17 cellular contexts compared by ENCODE assay signal in genomic region chr6:148891027-148891783, GRCh38.
DNase-seq lines count a peak whose midpoint lies in the region; ATAC-seq, FAIRE-seq and TF ChIP-seq lines count a peak whose summit lies in the region.
"Had no signal": no experiment of that assay in that cellular context is flagged by ENCODE, and none has a peak within 500 bp of the region (broad histone marks: within the 10 kb centered on the region; RNA-seq: fewer than 3 reads in every experiment).

No MANE protein-coding gene starts in this region.

- H3K4ac ChIP-seq in trophoblast cell (ENCODE audit: low read depth, low read length): no peak overlapping the region

- H3K18ac ChIP-seq in trophoblast cell (ENCODE audit: low read length): no peak overlapping the region

- peak overlapping the region; percentile 36 for H3K27ac ChIP-seq in left ventricle myocardium inferior (replicated peaks)
- no peak overlapping the region for H3K27ac ChIP-seq in pancreas
- H3K27ac ChIP-seq in trophoblast cell (ENCODE audit: low read depth, low read length): no peak overlapping the region
- no peak overlapping the region for H3K27ac ChIP-seq in right cardiac atrium (ENCODE audit: low read length)
- H3K27ac ChIP-seq: C4-2B, RWPE1 had no signal

- no peak overlapping the region for H3K14ac ChIP-seq in trophoblast cell (ENCODE audit: low read length)

- no peak overlapping the region for H4K12ac ChIP-seq in trophoblast cell (ENCODE audit: low read depth, low read length)

- ATAC-seq in Right ventricle myocardium superior (ENCODE audit: poor library complexity) (no peak), left lobe of liver (peak; percentile 87), pancreas (peak; percentile 34 to 72 (median 65)), right cardiac atrium (no peak)

- no peak overlapping the region for H3K4me3 ChIP-seq in left ventricle myocardium inferior
- H3K4me3 ChIP-seq in pancreas: no peak overlapping the region
- no peak overlapping the region for H3K4me3 ChIP-seq in trophoblast cell (ENCODE audit: low read depth, low read length)
- H3K4me3 ChIP-seq in right cardiac atrium (ENCODE audit: low read length): no peak overlapping the region

- H2BK12ac ChIP-seq in trophoblast cell (ENCODE audit: low read length): no peak overlapping the region

- H3K9me3 ChIP-seq in left ventricle myocardium inferior (replicated peaks) (no peaks in the 10 kb centered on the region), pancreas (no peaks in the 10 kb centered on the region), trophoblast cell (ENCODE audit: insufficient read depth, low read depth, low read length) (no peaks in the 10 kb centered on the region), right cardiac atrium (ENCODE audit: control insufficient read depth, low read length) (no peaks in the 10 kb centered on the region)

- intact Hi-C loops in left ventricle myocardium inferior (cut with micrococcal nuclease) (no loop called here), Right ventricle myocardium superior (cut with DNase I) (no loop called here), pancreas (cut with DNase I) (no loop called here), right cardiac atrium (cut with DNase I) (no loop called here)

- no peak overlapping the region for H2BK120ac ChIP-seq in trophoblast cell (ENCODE audit: insufficient read depth, low read length, poor library complexity)

- WGBS in pancreas, 2 donors: 41 to 45% methylated on average over 7 of the region's 7 CpGs
- WGBS in trophoblast cell (ENCODE audit: extremely low coverage, insufficient coverage, insufficient read length): no CpG with 5 or more reads among the region's 7 CpGs
- whole genome bisulfite sequencing in right cardiac atrium: 37% methylated on average over 7 of the region's 7 CpGs

- H4K91ac ChIP-seq in trophoblast cell (ENCODE audit: low read depth, low read length): no peak overlapping the region

- H3K27me3 ChIP-seq in left ventricle myocardium inferior (ENCODE audit: low read depth) (no peaks in the 10 kb centered on the region), pancreas (no peaks in the 10 kb centered on the region), trophoblast cell (ENCODE audit: insufficient read depth, low read length) (no peaks in the 10 kb centered on the region), right cardiac atrium (ENCODE audit: control insufficient read depth, insufficient read depth) (no peaks in the 10 kb centered on the region)

- no peaks in the 10 kb centered on the region for H3K79me1 ChIP-seq in trophoblast cell (ENCODE audit: low read length)

- H3K23ac ChIP-seq in trophoblast cell (ENCODE audit: low read length): no peak overlapping the region

- H2AFZ ChIP-seq in trophoblast cell (ENCODE audit: insufficient read depth, low read length, poor library complexity): no peak overlapping the region

- H4K8ac ChIP-seq in trophoblast cell (ENCODE audit: low read depth, low read length): no peak overlapping the region

- no peaks in the 10 kb centered on the region for H3K36me3 ChIP-seq in left ventricle myocardium inferior
- H3K36me3 ChIP-seq in pancreas: no peaks in the 10 kb centered on the region
- H3K36me3 ChIP-seq in trophoblast cell (ENCODE audit: control insufficient read depth in 1 of 2, insufficient read depth in 2 of 2, low read length in 2 of 2): no peaks in the 10 kb centered on the region

- TF ChIP-seq CTCF in left ventricle myocardium inferior (IDR thresholded peaks at IDR 0.05; ENCODE audit: borderline replicate concordance) (no peak), pancreas (IDR thresholded peaks at IDR 0.05) (no peak)

- no peak for DNase-seq in left ventricle myocardium inferior
- no peak for DNase-seq in Right ventricle myocardium superior
- DNase-seq in left lobe of liver (ENCODE audit: low spot score): no peak
- DNase-seq in pancreas: no peak
- no peak for DNase-seq in DMS53 treated with DMSO at 0.1 percent for 48 hours (lab: John Stamatoyannopoulos, UW; ENCODE audit: unreplicated experiment)
- DNase-seq in trophoblast cell: no peak
- DNase-seq in anterior cingulate cortex (lab: John Stamatoyannopoulos, UW): no peak
- DNase-seq in right cardiac atrium: no peak
- DNase-seq: DMS153, H7, NCI-H1436 treated with DMSO at 0.1 percent for 48 hours, NCI-H2081 treated with DMSO at 0.1 percent for 48 hours, NCI-H226, NCI-H526 had no signal

- H2BK5ac ChIP-seq in trophoblast cell (ENCODE audit: low read depth, low read length, poor library complexity): no peak overlapping the region

- no peak overlapping the region for H3K9ac ChIP-seq in trophoblast cell (ENCODE audit: low read length)

- H3K79me2 ChIP-seq in trophoblast cell (ENCODE audit: control insufficient read depth, insufficient read depth, low read length, poor library complexity): no peaks in the 10 kb centered on the region

- FAIRE-seq in pancreas (lab: Jason Lieb, UNC): no peak
- FAIRE-seq: A204.1 had no signal

- H2AK5ac ChIP-seq in trophoblast cell (ENCODE audit: low read length): no peak overlapping the region

- peaks cover 26% of the 10 kb centered on the region for H3K4me1 ChIP-seq in left ventricle myocardium inferior
- H3K4me1 ChIP-seq in pancreas: peaks cover 4 to 21% (median 18%) of the 10 kb centered on the region in 3 donors
- H3K4me1 ChIP-seq in trophoblast cell (ENCODE audit: control insufficient read depth in 1 of 2, insufficient read depth in 2 of 2, low read length in 2 of 2): peaks cover 0 to 3% of the 10 kb centered on the region in 2 experiments
- H3K4me1 ChIP-seq in right cardiac atrium (ENCODE audit: control insufficient read depth, insufficient read depth, low read length): peaks cover 2% of the 10 kb centered on the region

- H3K4me2 ChIP-seq in trophoblast cell (ENCODE audit: low read length): no peak overlapping the region

Comparison
In these comparisons a context has a peak if more than half of its experiments do, and no peak if none do; other contexts are left out.
1. ATAC-seq: peak in left lobe of liver (single experiment) and pancreas (4 of 4); none in Right ventricle myocardium superior (single experiment) and right cardiac atrium (0 of 2).